8 cellular contexts compared by ENCODE assay signal in the genomic region with DNA sequence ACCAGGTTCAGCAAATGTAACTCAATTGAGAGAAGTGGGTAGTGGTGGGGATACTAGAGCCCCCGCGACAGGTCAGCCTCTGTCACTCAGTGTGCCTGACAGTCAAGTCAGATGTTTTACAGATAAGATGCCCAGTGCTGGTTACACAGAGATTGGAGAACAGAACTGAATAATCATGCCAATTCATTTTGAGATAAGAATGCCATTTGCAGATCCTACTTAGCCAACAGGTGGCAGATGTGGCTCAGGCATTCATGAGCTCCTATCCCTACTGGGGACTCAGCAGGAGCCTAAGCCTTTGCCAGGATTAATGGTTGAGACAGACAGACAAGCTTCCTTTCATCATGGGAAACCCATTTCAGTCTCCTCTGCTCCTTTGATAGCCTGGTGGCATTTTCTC.
A peak's percentile ranks its signal among the peaks of the same experiment; 100 is the strongest.
DNase-seq lines count a peak whose midpoint lies in the region; ATAC-seq, FAIRE-seq and TF ChIP-seq lines count a peak whose summit lies in the region.

No MANE protein-coding gene starts in this region.

- H3K27ac ChIP-seq in A549 (no peak overlapping the region), H9 (ENCODE audit: insufficient read length, low read depth, low read length) (no peak overlapping the region), PC-9 (no peak overlapping the region), vagina (no peak overlapping the region)

- H4K91ac ChIP-seq in H9 (ENCODE audit: insufficient read length, low read depth, low read length), result no peak overlapping the region

- H4K5ac ChIP-seq in H9 (ENCODE audit: insufficient read length, low read depth, low read length), result no peak overlapping the region

- H2BK20ac ChIP-seq in H9 (ENCODE audit: low read depth, low read length, poor library complexity, severe bottlenecking), result no peak overlapping the region

- no peak for TF ChIP-seq EP300 in A549 (IDR thresholded peaks at IDR 0.05)

- no peaks in the 10 kb centered on the region for H3K36me3 ChIP-seq in PC-9 (ENCODE audit: low read depth)
- H3K36me3 ChIP-seq in vagina, result no peaks in the 10 kb centered on the region

- H2BK120ac ChIP-seq in H9 (ENCODE audit: low read depth, low read length, poor library complexity, severe bottlenecking), result no peak overlapping the region

- no peak overlapping the region for H2AK5ac ChIP-seq in H9 (ENCODE audit: insufficient read length, low read length)

- H3K79me1 ChIP-seq in H9 (ENCODE audit: insufficient read depth, low read depth, low read length, poor library complexity, severe bottlenecking), result no peaks in the 10 kb centered on the region

- peak; percentile 23; the same call in 2 of the 3 replicates for TF ChIP-seq CTCF in A549 (IDR thresholded peaks at IDR 0.05)
- TF ChIP-seq CTCF in H9 (conservative IDR thresholded peaks at IDR 0.05), result peak; percentile 67
- peak; percentile 52; the same call in 1 of the 2 replicates for TF ChIP-seq CTCF in PC-9 (conservative IDR thresholded peaks at IDR 0.05)
- TF ChIP-seq CTCF in foreskin fibroblast (IDR thresholded peaks at IDR 0.05; ENCODE audit: low read depth, low read length), result peak; percentile 21
- no peak for TF ChIP-seq CTCF in vagina (IDR thresholded peaks at IDR 0.05)

- H3K4me1 ChIP-seq in A549, result no peaks in the 10 kb centered on the region
- H3K4me1 ChIP-seq in H9 (ENCODE audit: insufficient read depth, low read length), result no peaks in the 10 kb centered on the region
- no peaks in the 10 kb centered on the region for H3K4me1 ChIP-seq in PC-9 (replicated peaks; ENCODE audit: insufficient read depth)
- no peaks in the 10 kb centered on the region for H3K4me1 ChIP-seq in vagina

- no peak overlapping the region for H3K4ac ChIP-seq in H9 (ENCODE audit: low read depth, low read length)

- H3K4me3 ChIP-seq in A549 (no peak overlapping the region), PC-9 (no peak overlapping the region), foreskin fibroblast (ENCODE audit: low read depth in 1 of 2, low read length in 2 of 2) (no peak overlapping the region), vagina (no peak overlapping the region)

- no peaks in the 10 kb centered on the region for H3K9me2 ChIP-seq in PC-9 (ENCODE audit: insufficient read depth)

- FAIRE-seq in A549 (lab: Jason Lieb, UNC), result no peak

- H2BK5ac ChIP-seq in H9 (ENCODE audit: insufficient read length, low read length), result no peak overlapping the region

- no peak overlapping the region for H2BK15ac ChIP-seq in H9 (ENCODE audit: low read depth, low read length)

- H3K79me2 ChIP-seq in H9 (ENCODE audit: insufficient read depth, low read length) (no peaks in the 10 kb centered on the region), PC-9 (ENCODE audit: low read depth) (no peaks in the 10 kb centered on the region)

- no peak for TF ChIP-seq POLR2A in A549 (IDR thresholded peaks at IDR 0.05; ENCODE audit: low read length)
- TF ChIP-seq POLR2A in GM18505 (IDR thresholded peaks at IDR 0.05; ENCODE audit: borderline replicate concordance, extremely low read depth, insufficient read depth, insufficient read length), result no peak
- TF ChIP-seq POLR2A in vagina (IDR thresholded peaks at IDR 0.05), result no peak

- no peaks in the 10 kb centered on the region for H3K9me3 ChIP-seq in A549
- no peaks in the 10 kb centered on the region for H3K9me3 ChIP-seq in H9 (ENCODE audit: control insufficient read depth, low read depth, low read length)
- no peaks in the 10 kb centered on the region for H3K9me3 ChIP-seq in PC-9 (ENCODE audit: insufficient read depth, low read depth)
- no peaks in the 10 kb centered on the region for H3K9me3 ChIP-seq in vagina

- peak; percentile 45 to 60; a peak in 4 of 6 replicates for ATAC-seq in A549
- ATAC-seq in GM18505 (IDR thresholded peaks at IDR 0.05; ENCODE audit: unreplicated experiment), result no peak
- ATAC-seq in GM21825 (IDR thresholded peaks at IDR 0.05; ENCODE audit: unreplicated experiment), result no peak

- no peak overlapping the region for H4K8ac ChIP-seq in H9 (replicated peaks; ENCODE audit: insufficient read length, low read depth, low read length)

- H3K27ac Mint-ChIP-seq in H9, result peak overlapping the region; percentile 49 to 79 (median 68); a peak in 2 of 7 replicates

- H3K56ac ChIP-seq in H9 (ENCODE audit: insufficient read length, low read depth, low read length), result no peak overlapping the region

- BruUV-seq in PC-9 (replicated peaks; lab: Mats Ljungman, UMichigan), result no TSS peak

- H3K23me2 ChIP-seq in H9 (ENCODE audit: insufficient read length, low read depth, low read length, poor library complexity, severe bottlenecking), result no peaks in the 10 kb centered on the region

- H3F3A ChIP-seq in PC-9 (ENCODE audit: insufficient read depth, low read depth), result no peaks in the 10 kb centered on the region

- H3K4me3 Mint-ChIP-seq in H9, result no peak overlapping the region

- intact Hi-C loops in PC-9 (cut with micrococcal nuclease; ENCODE audit: unreplicated experiment), result no loop called here
- intact Hi-C loops in vagina (cut with DNase I), result no loop called here

- H3K9ac ChIP-seq in H9 (ENCODE audit: extremely low read depth, insufficient read length, low read length), result no peak overlapping the region

- no peak overlapping the region for H3K14ac ChIP-seq in H9 (ENCODE audit: insufficient read depth, low read length)

- H3K4me1 Mint-ChIP-seq in H9, result peaks cover 22 to 23% of the 10 kb centered on the region in 2 experiments

- no peaks in the 10 kb centered on the region for H3K9me3 Mint-ChIP-seq in H9

- H2BK12ac ChIP-seq in H9 (ENCODE audit: insufficient read length, low read depth, low read length), result no peak overlapping the region

- no peaks in the 10 kb centered on the region for H3K27me3 Mint-ChIP-seq in H9 (ENCODE audit: low read depth)

- no peak overlapping the region for H3K4me2 ChIP-seq in A549
- H3K4me2 ChIP-seq in H9 (ENCODE audit: insufficient read depth, insufficient read length, low read length), result no peak overlapping the region
- no peak overlapping the region for H3K4me2 ChIP-seq in PC-9

- WGBS in A549 (ENCODE audit: missing lambda C conversion rate), result 74% methylated on average over 2 of the region's 2 CpGs
- no CpG with 5 or more reads among the region's 2 CpGs for WGBS in H9 (ENCODE audit: extremely low coverage, insufficient read length, low lambda C conversion rate)

- CTCF ChIA-PET in A549 (lab: Yijun Ruan, JAX) (interaction anchor here (0.8 to 3.5 kb wide), 12 partner anchors 8 to 212 kb away, joined by 3 to 13 read pairs (median 4); no protein-coding TSS in a partner anchor), PC-9 (lab: Charles Lee) (interaction anchor here (1.3 to 2.3 kb wide), 4 partner anchors 50 to 212 kb away, joined by 4 to 33 read pairs (median 8); no protein-coding TSS in a partner anchor)

- H3K18ac ChIP-seq in H9 (ENCODE audit: insufficient read length, low read depth, low read length), result no peak overlapping the region

- H3T11ph ChIP-seq in H9 (ENCODE audit: low read length), result no peak overlapping the region

- no peak overlapping the region for H3K23ac ChIP-seq in H9 (ENCODE audit: insufficient read length, low read depth, low read length)

- POLR2A ChIA-PET in A549 (lab: Yijun Ruan, JAX), result no interaction called here
- POLR2A ChIA-PET in PC-9 (lab: Charles Lee; ENCODE audit: unreplicated experiment), result interaction anchor here (0.6 kb wide), 2 partner anchors 53 to 173 kb away, joined by 3 to 6 read pairs; no protein-coding TSS in a partner anchor

- peak in 1 of 2 experiments; percentile 57 for DNase-seq in A549 (ENCODE audit: low read depth in 1 of 2, low spot score in 1 of 2)
- DNase-seq in H9, result peak; percentile 54
- DNase-seq in PC-9, result no peak
- peak in 1 of 2 donors; percentile 45 for DNase-seq in foreskin fibroblast
- DNase-seq in vagina (ENCODE audit: extremely low spot score in 2 of 2), result no peak
- DNase-seq in activated T-cell treated with anti-CD3 and anti-CD28 coated beads, Interleukin-2, amount 50 U/mL, for 1 hour, result no peak

- TF ChIP-seq RAD21 in A549 (conservative IDR thresholded peaks at IDR 0.05 in 1 of 2, IDR thresholded peaks at IDR 0.05 in 1 of 2), result peak; percentile 22 to 42; a peak in 2 of 5 replicates

- H4K20me1 ChIP-seq in H9 (ENCODE audit: control insufficient read depth, insufficient read depth, insufficient read length) (no peaks in the 10 kb centered on the region), PC-9 (ENCODE audit: insufficient read depth) (no peaks in the 10 kb centered on the region)

- no peaks in the 10 kb centered on the region for H3K27me3 ChIP-seq in H9 (ENCODE audit: insufficient read depth, low read length)
- H3K27me3 ChIP-seq in PC-9 (ENCODE audit: insufficient read depth, low read depth), result no peaks in the 10 kb centered on the region
- H3K27me3 ChIP-seq in vagina, result no peaks in the 10 kb centered on the region

- peaks cover 2 to 7% (median 2%) of the 10 kb centered on the region in 3 experiments; a peak in 4 of 7 replicates for H3K36me3 Mint-ChIP-seq in H9 (ENCODE audit: insufficient read depth in 1 of 3, low read depth in 3 of 3)

- H2AFZ ChIP-seq in H9 (ENCODE audit: low read length) (no peak overlapping the region), PC-9 (no peak overlapping the region)

TF ChIP-seq in A549, 52 proteins besides CTCF, POLR2A, EP300 and RAD21 (continues in another document):
- TF ChIP-seq NFE2L2 (conservative IDR thresholded peaks at IDR 0.05; ENCODE audit: low read length) (no peak), EHF (CRISPR knock-in tag; IDR thresholded peaks at IDR 0.05) (no peak), BCL3 (IDR thresholded peaks at IDR 0.05) (no peak), HES2 (IDR thresholded peaks at IDR 0.05) (no peak), KDM5A (IDR thresholded peaks at IDR 0.05) (no peak), GATA3 (IDR thresholded peaks at IDR 0.05; ENCODE audit: borderline replicate concordance) (no peak), ZSCAN20 (CRISPR knock-in tag; IDR thresholded peaks at IDR 0.05) (no peak)
- TF ChIP-seq, protein P1, sequence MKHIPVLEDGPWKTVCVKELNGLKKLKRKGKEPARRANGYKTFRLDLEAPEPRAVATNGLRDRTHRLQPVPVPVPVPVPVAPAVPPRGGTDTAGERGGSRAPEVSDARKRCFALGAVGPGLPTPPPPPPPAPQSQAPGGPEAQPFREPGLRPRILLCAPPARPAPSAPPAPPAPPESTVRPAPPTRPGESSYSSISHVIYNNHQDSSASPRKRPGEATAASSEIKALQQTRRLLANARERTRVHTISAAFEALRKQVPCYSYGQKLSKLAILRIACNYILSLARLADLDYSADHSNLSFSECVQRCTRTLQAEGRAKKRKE (CRISPR knock-in tag; IDR thresholded peaks at IDR 0.05; ENCODE audit: low read depth), result no peak

Comparison
In these comparisons a context has a peak if more than half of its experiments do, and no peak if none do; other contexts are left out.
1. ATAC-seq: peak in A549 (2 of 2); none in GM18505 (single experiment) and GM21825 (single experiment).
2. CTCF ChIP-seq: peak in A549 (single experiment), H9 (single experiment), PC-9 (single experiment) and foreskin fibroblast (single experiment); none in vagina (0 of 3).